ENCODE assay signal across 10 cellular contexts in genomic region chr15:78455749-78456148, GRCh38. TPM values are rescaled to one million over a fixed set of nuclear protein-coding genes. Genes with fewer than 3 reads are reported as not detected.
DNase-seq lines count a peak whose midpoint lies in the region; ATAC-seq and TF ChIP-seq lines count a peak whose summit lies in the region.
"Had no signal": no experiment of that assay in that cellular context is flagged by ENCODE, and none has a peak within 500 bp of the region (broad histone marks: within the 10 kb centered on the region; RNA-seq: fewer than 3 reads in every experiment).

No MANE protein-coding gene starts in this region.

- peak overlapping the region; percentile 80 for H3K27ac Mint-ChIP-seq in mesothelial cell of epicardium
- no peak overlapping the region for H3K27ac Mint-ChIP-seq in stimulated activated naive B cell treated with anti-CD40 and anti-IgM and Interleukin-4, amounts not matched to agents 10 μg/mL and 1 μg/mL and 100 μg/mL, for 72 hours
- H3K27ac Mint-ChIP-seq: activated CD8-positive, alpha-beta memory T cell treated with anti-CD3 and anti-CD28 coated beads, Interleukin-2, amount 10 ng/mL, durations not matched to agents 7 days and 5 days had no signal

- H3K4me1 ChIP-seq in osteoblast (ENCODE audit: insufficient read depth, low read length), result peaks cover 13% of the 10 kb centered on the region

- no peak overlapping the region for H3K4me3 ChIP-seq in osteoblast (ENCODE audit: insufficient read depth, low read length)

- H3K27me3 Mint-ChIP-seq in mesothelial cell of epicardium (ENCODE audit: low read depth), result no peaks in the 10 kb centered on the region
- no peaks in the 10 kb centered on the region for H3K27me3 Mint-ChIP-seq in stimulated activated naive B cell treated with anti-CD40 and anti-IgM and Interleukin-4, amounts not matched to agents 10 μg/mL and 1 μg/mL and 100 μg/mL, for 72 hours
- H3K27me3 Mint-ChIP-seq: activated CD8-positive, alpha-beta memory T cell treated with anti-CD3 and anti-CD28 coated beads, Interleukin-2, amount 10 ng/mL, durations not matched to agents 7 days and 5 days had no signal

- no peaks in the 10 kb centered on the region for H3K36me3 ChIP-seq in osteoblast (ENCODE audit: insufficient read depth, low read length)

- H3K4me3 Mint-ChIP-seq in mesothelial cell of epicardium, result no peak overlapping the region
- H3K4me3 Mint-ChIP-seq in stimulated activated naive B cell treated with anti-CD40 and anti-IgM and Interleukin-4, amounts not matched to agents 10 μg/mL and 1 μg/mL and 100 μg/mL, for 72 hours, result no peak overlapping the region
- H3K4me3 Mint-ChIP-seq: activated CD8-positive, alpha-beta memory T cell treated with anti-CD3 and anti-CD28 coated beads, Interleukin-2, amount 10 ng/mL, durations not matched to agents 7 days and 5 days had no signal

- H4K20me1 ChIP-seq in osteoblast (ENCODE audit: insufficient read depth, low read length), result peaks cover 79% of the 10 kb centered on the region

- no peaks in the 10 kb centered on the region for H3K27me3 ChIP-seq in osteoblast (ENCODE audit: insufficient read depth, low read length)

- peak; percentile 27 for DNase-seq in ELF-1 (ENCODE audit: low read depth, low spot score)
- peak; percentile 32 for DNase-seq in SK-N-DZ (ENCODE audit: low spot score)
- no peak for DNase-seq in mesothelial cell of epicardium (ENCODE audit: low spot score in 2 of 2, unreplicated experiment in 2 of 2)
- no peak for DNase-seq in NCI-H1694 (lab: John Stamatoyannopoulos, UW)
- DNase-seq in stimulated activated naive B cell treated with anti-CD40 and anti-IgM and Interleukin-4, amounts not matched to agents 10 μg/mL and 1 μg/mL and 100 μg/mL, for 72 hours, result no peak
- DNase-seq in osteoblast (ENCODE audit: insufficient read length, low spot score, missing footprints), result no peak
- no peak for DNase-seq in NCI-H146 (lab: John Stamatoyannopoulos, UW)
- DNase-seq: activated CD8-positive, alpha-beta memory T cell treated with anti-CD3 and anti-CD28 coated beads, Interleukin-2, amount 10 ng/mL, durations not matched to agents 7 days and 5 days; posterior cingulate gyrus had no signal

- no peaks in the 10 kb centered on the region for H3K36me3 Mint-ChIP-seq in mesothelial cell of epicardium
- H3K36me3 Mint-ChIP-seq in stimulated activated naive B cell treated with anti-CD40 and anti-IgM and Interleukin-4, amounts not matched to agents 10 μg/mL and 1 μg/mL and 100 μg/mL, for 72 hours, result peaks cover 31 to 44% of the 10 kb centered on the region in 2 donors

- H3K4me1 Mint-ChIP-seq in mesothelial cell of epicardium, result peaks cover 65% of the 10 kb centered on the region
- peaks cover 41 to 82% of the 10 kb centered on the region in 2 donors for H3K4me1 Mint-ChIP-seq in stimulated activated naive B cell treated with anti-CD40 and anti-IgM and Interleukin-4, amounts not matched to agents 10 μg/mL and 1 μg/mL and 100 μg/mL, for 72 hours

- peak overlapping the region; percentile 57 for H3K27ac ChIP-seq in 22Rv1
- H3K27ac ChIP-seq in osteoblast (ENCODE audit: low read depth, low read length), result no peak overlapping the region

- no peak overlapping the region for H3K4me2 ChIP-seq in osteoblast (ENCODE audit: insufficient read depth, low read length)

- no peak overlapping the region for H2AFZ ChIP-seq in osteoblast (ENCODE audit: low read length)

- H3K9me3 ChIP-seq in osteoblast (ENCODE audit: low read depth, low read length), result no peaks in the 10 kb centered on the region

- TF ChIP-seq CTCF in 22Rv1 (IDR thresholded peaks at IDR 0.05) (no peak), mesothelial cell of epicardium (IDR thresholded peaks at IDR 0.05; ENCODE audit: unreplicated experiment) (no peak), osteoblast (IDR thresholded peaks at IDR 0.05; ENCODE audit: extremely low read depth, low read depth, low read length) (no peak)

- H3K9me3 Mint-ChIP-seq in mesothelial cell of epicardium, result no peaks in the 10 kb centered on the region
- peaks cover 2 to 6% of the 10 kb centered on the region in 2 donors for H3K9me3 Mint-ChIP-seq in stimulated activated naive B cell treated with anti-CD40 and anti-IgM and Interleukin-4, amounts not matched to agents 10 μg/mL and 1 μg/mL and 100 μg/mL, for 72 hours

- H3K79me2 ChIP-seq in osteoblast (ENCODE audit: insufficient read depth, low read length), result peaks cover 98% of the 10 kb centered on the region

- ATAC-seq in stimulated activated naive B cell treated with anti-CD40 and anti-IgM and Interleukin-4, amounts not matched to agents 10 μg/mL and 1 μg/mL and 100 μg/mL, for 72 hours (replicated peaks), result no peak
- ATAC-seq: activated CD8-positive, alpha-beta memory T cell treated with anti-CD3 and anti-CD28 coated beads, Interleukin-2, amount 10 ng/mL, durations not matched to agents 7 days and 5 days had no signal

RNA-seq across cellular contexts. Expression of gene IREB2, which starts 17.7 kb away (rescaled TPM):
- polyA plus RNA-seq in SK-N-DZ (2014; cell fraction: cytosol; rRNA removed), result 28.3 and 29.6 TPM in 2 replicates
- polyA plus RNA-seq in SK-N-DZ (2014; cell fraction: nucleus; rRNA removed), result 22.0 and 26.4 TPM in 2 replicates
- total RNA-seq in mesothelial cell of epicardium (84.9 to 105 TPM (median 90.1 TPM) in 3 replicates), osteoblast (26.8 and 27.1 TPM in 2 replicates)

RNA-seq across cellular contexts. Expression of gene HYKK, which starts 51.6 kb away (rescaled TPM):
- polyA plus RNA-seq in SK-N-DZ (2014; cell fraction: cytosol; rRNA removed), result 1.7 and 6.0 TPM in 2 replicates
- polyA plus RNA-seq in SK-N-DZ (2014; cell fraction: nucleus; rRNA removed), result 0.70 and 1.3 TPM in 2 replicates
- total RNA-seq in mesothelial cell of epicardium (5.6 to 7.0 TPM (median 6.0 TPM) in 3 replicates), osteoblast (4.1 and 5.1 TPM in 2 replicates)

Comparison
In these comparisons a context has a peak if more than half of its experiments do, and no peak if none do; other contexts are left out.
1. DNase-seq: peak in ELF-1 (single experiment) and SK-N-DZ (single experiment); none in mesothelial cell of epicardium (0 of 2), NCI-H1694 (single experiment), stimulated activated naive B cell treated with anti-CD40 and anti-IgM and Interleukin-4, amounts not matched to agents 10 μg/mL and 1 μg/mL and 100 μg/mL, for 72 hours (single experiment), osteoblast (single experiment) and NCI-H146 (single experiment).